Comparison of ENCODE assay signal across 9 cellular contexts in the genomic region with DNA sequence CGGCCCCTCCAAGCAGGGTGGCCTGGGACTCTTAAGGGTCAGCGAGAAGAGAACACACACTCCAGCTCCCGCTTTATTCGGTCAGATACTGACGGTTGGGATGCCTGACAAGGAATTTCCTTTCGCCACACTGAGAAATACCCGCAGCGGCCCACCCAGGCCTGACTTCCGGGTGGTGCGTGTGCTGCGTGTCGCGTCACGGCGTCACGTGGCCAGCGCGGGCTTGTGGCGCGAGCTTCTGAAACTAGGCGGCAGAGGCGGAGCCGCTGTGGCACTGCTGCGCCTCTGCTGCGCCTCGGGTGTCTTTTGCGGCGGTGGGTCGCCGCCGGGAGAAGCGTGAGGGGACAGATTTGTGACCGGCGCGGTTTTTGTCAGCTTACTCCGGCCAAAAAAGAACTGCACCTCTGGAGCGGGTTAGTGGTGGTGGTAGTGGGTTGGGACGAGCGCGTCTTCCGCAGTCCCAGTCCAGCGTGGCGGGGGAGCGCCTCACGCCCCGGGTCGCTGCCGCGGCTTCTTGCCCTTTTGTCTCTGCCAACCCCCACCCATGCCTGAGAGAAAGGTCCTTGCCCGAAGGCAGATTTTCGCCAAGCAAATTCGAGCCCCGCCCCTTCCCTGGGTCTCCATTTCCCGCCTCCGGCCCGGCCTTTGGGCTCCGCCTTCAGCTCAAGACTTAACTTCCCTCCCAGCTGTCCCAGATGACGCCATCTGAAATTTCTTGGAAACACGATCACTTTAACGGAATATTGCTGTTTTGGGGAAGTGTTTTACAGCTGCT. TPM values are rescaled to one million over a fixed set of nuclear protein-coding genes. Genes with fewer than 3 reads are reported as not detected.
A peak's percentile ranks its signal among the peaks of the same experiment; 100 is the strongest.
DNase-seq lines count a peak whose midpoint lies in the region; ATAC-seq, FAIRE-seq and TF ChIP-seq lines count a peak whose summit lies in the region.
"Had no signal": no experiment of that assay in that cellular context is flagged by ENCODE, and none has a peak within 500 bp of the region (broad histone marks: within the 10 kb centered on the region; RNA-seq: fewer than 3 reads in every experiment).

A gene with protein sequence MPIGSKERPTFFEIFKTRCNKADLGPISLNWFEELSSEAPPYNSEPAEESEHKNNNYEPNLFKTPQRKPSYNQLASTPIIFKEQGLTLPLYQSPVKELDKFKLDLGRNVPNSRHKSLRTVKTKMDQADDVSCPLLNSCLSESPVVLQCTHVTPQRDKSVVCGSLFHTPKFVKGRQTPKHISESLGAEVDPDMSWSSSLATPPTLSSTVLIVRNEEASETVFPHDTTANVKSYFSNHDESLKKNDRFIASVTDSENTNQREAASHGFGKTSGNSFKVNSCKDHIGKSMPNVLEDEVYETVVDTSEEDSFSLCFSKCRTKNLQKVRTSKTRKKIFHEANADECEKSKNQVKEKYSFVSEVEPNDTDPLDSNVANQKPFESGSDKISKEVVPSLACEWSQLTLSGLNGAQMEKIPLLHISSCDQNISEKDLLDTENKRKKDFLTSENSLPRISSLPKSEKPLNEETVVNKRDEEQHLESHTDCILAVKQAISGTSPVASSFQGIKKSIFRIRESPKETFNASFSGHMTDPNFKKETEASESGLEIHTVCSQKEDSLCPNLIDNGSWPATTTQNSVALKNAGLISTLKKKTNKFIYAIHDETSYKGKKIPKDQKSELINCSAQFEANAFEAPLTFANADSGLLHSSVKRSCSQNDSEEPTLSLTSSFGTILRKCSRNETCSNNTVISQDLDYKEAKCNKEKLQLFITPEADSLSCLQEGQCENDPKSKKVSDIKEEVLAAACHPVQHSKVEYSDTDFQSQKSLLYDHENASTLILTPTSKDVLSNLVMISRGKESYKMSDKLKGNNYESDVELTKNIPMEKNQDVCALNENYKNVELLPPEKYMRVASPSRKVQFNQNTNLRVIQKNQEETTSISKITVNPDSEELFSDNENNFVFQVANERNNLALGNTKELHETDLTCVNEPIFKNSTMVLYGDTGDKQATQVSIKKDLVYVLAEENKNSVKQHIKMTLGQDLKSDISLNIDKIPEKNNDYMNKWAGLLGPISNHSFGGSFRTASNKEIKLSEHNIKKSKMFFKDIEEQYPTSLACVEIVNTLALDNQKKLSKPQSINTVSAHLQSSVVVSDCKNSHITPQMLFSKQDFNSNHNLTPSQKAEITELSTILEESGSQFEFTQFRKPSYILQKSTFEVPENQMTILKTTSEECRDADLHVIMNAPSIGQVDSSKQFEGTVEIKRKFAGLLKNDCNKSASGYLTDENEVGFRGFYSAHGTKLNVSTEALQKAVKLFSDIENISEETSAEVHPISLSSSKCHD (N-terminal part only) (plus strand): TSS at position 254 of the 775 bp plus-strand sequence. CDS start 953 bp downstream, outside the sequence.
A gene with protein sequence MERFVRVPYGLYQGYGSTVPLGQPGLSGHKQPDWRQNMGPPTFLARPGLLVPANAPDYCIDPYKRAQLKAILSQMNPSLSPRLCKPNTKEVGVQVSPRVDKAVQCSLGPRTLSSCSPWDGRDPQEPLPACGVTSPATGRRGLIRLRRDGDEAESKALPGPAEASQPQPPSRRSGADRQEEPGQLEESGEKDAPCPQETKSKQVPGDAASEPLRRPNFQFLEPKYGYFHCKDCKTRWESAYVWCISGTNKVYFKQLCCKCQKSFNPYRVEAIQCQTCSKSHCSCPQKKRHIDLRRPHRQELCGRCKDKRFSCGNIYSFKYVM (minus strand): TSS at position 109 of the 775 bp plus-strand sequence. CDS start 3,438 bp downstream, outside the sequence.

- peaks cover 0 to 2% of the 10 kb centered on the region in 2 donors for H3K4me1 ChIP-seq in kidney (ENCODE audit: control insufficient read depth in 1 of 2, insufficient read depth in 1 of 2, low read depth in 1 of 2, low read length in 2 of 2)

- no peak for TF ChIP-seq CTCF in kidney (IDR thresholded peaks at IDR 0.05; ENCODE audit: borderline replicate concordance, extremely low read depth, insufficient read depth)

- FAIRE-seq in kidney (lab: Jason Lieb, UNC), result no peak

- peaks cover 18% of the 10 kb centered on the region for H3K36me3 Mint-ChIP-seq in central memory CD8-positive, alpha-beta T cell (ENCODE audit: insufficient read depth)

- H3K36me3 ChIP-seq in kidney (ENCODE audit: control insufficient read depth in 1 of 2, insufficient read depth in 2 of 2, low read length in 2 of 2), result no peaks in the 10 kb centered on the region

- H3K4me3 ChIP-seq in kidney (ENCODE audit: low read length in 2 of 2), result peak within 1 kb of the TSS; percentile 92 to 98

- peak within 1 kb of the TSS; percentile 96 to 98 for H3K27ac ChIP-seq in kidney (ENCODE audit: low read depth in 2 of 2, low read length in 2 of 2)

- peaks cover 10% of the 10 kb centered on the region for H3K4me1 Mint-ChIP-seq in central memory CD8-positive, alpha-beta T cell

- DNase-seq in AG08396 (ENCODE audit: low spot score), result peak; percentile 90
- peak; percentile 79 to 92 for DNase-seq in NCI-H446 (lab: John Stamatoyannopoulos, UW)
- DNase-seq in central memory CD8-positive, alpha-beta T cell (ENCODE audit: low spot score in 2 of 2), result peak; percentile 78
- peak; percentile 97 for DNase-seq in kidney
- peak; percentile 72 to 86 (median 80) for DNase-seq in stimulated activated CD4-positive, alpha-beta T cell treated with anti-CD3 and anti-CD28 coated beads, Interleukin-12 subunit alpha, Interleukin-12 subunit beta, amount 100 ng/mL, for 48 hours (ENCODE audit: low read depth in 2 of 3, low spot score in 1 of 3)

- H3K27me3 Mint-ChIP-seq in central memory CD8-positive, alpha-beta T cell, result no peaks in the 10 kb centered on the region

- ATAC-seq in GM18873 (IDR thresholded peaks at IDR 0.05; ENCODE audit: low FRiP score, unreplicated experiment), result peak; percentile 91
- ATAC-seq in HG03108 (IDR thresholded peaks at IDR 0.05; ENCODE audit: unreplicated experiment), result peak; percentile 90
- ATAC-seq in activated CD4-positive, CD25-positive, alpha-beta regulatory T cell treated with anti-CD3 and anti-CD28 coated beads, Interleukin-2, amount 50 U/mL, for 24 hours, result peak; percentile 97 to 98
- ATAC-seq in central memory CD8-positive, alpha-beta T cell (replicated peaks; ENCODE audit: extremely low read depth, poor library complexity, severe bottlenecking), result peak; percentile 96

- no peaks in the 10 kb centered on the region for H3K9me3 ChIP-seq in kidney (ENCODE audit: control insufficient read depth in 1 of 2, low read length in 2 of 2)

- peak within 1 kb of the TSS; percentile 91 for H3K4me3 Mint-ChIP-seq in central memory CD8-positive, alpha-beta T cell

- intact Hi-C loops in kidney (cut with DNase I), result no loop called here

- H3K9ac ChIP-seq in kidney (ENCODE audit: low read length in 2 of 2), result peak within 1 kb of the TSS; percentile 98

- H3K27ac Mint-ChIP-seq in central memory CD8-positive, alpha-beta T cell (ENCODE audit: low read depth), result peak within 1 kb of the TSS; percentile 98

- H3K9me3 Mint-ChIP-seq in central memory CD8-positive, alpha-beta T cell, result no peaks in the 10 kb centered on the region

RNA-seq across cellular contexts. Expression of the first gene that starts in this region (rescaled TPM):
- total RNA-seq in kidney, result 2.0 TPM
- 0.02 TPM for polyA plus RNA-seq in kidney (ENCODE audit: insufficient read depth, low read depth, low replicate concordance)

RNA-seq across cellular contexts. Expression of the second gene that starts in this region (rescaled TPM):
- not detected for total RNA-seq in kidney
- polyA plus RNA-seq in kidney (ENCODE audit: insufficient read depth, low read depth, low replicate concordance), result not detected
- total RNA-seq: T-helper 2 cell treated with Interferon-gamma antibody and Interleukin-4, amounts not matched to agents 100 ng/mL and 5 ng/mL, for 36 hours had no signal

Comparison
In these comparisons a context has a peak if more than half of its experiments do, and no peak if none do; other contexts are left out.
1. Peak in every context shown above with its lines: DNase-seq, ATAC-seq, H3K4me3 ChIP-seq and H3K27ac ChIP-seq.